Comparison of ENCODE assay signal across 17 cellular contexts in genomic region chr3:127915937-127916480, GRCh38. TPM values are rescaled to one million over a fixed set of nuclear protein-coding genes. Genes with fewer than 3 reads are reported as not detected.
DNase-seq lines count a peak whose midpoint lies in the region; ATAC-seq, FAIRE-seq and TF ChIP-seq lines count a peak whose summit lies in the region.
"Had no signal": no experiment of that assay in that cellular context is flagged by ENCODE, and none has a peak within 500 bp of the region (broad histone marks: within the 10 kb centered on the region; RNA-seq: fewer than 3 reads in every experiment).

No MANE protein-coding gene starts in this region.

- H3K4me3 ChIP-seq in GM23248 (no peak overlapping the region), kidney (ENCODE audit: low read length in 2 of 2) (peak overlapping the region; percentile 23 to 47), skeletal muscle satellite cell (ENCODE audit: low read length) (no peak overlapping the region), uterus (no peak overlapping the region)

- H3K79me2 ChIP-seq in GM23248 (ENCODE audit: insufficient read depth), result no peaks in the 10 kb centered on the region

- in situ Hi-C loops in GM23248 (cut with MboI), result no loop called here

- no peak for TF ChIP-seq POLR2A in uterus (IDR thresholded peaks at IDR 0.05)

- no peak for TF ChIP-seq CTCF in kidney (IDR thresholded peaks at IDR 0.05; ENCODE audit: borderline replicate concordance, extremely low read depth, insufficient read depth)
- TF ChIP-seq CTCF in uterus (IDR thresholded peaks at IDR 0.05), result no peak

- 61 to 70% methylated on average over 9 of the region's 9 CpGs for WGBS in GM23248 (ENCODE audit: low coverage in 1 of 2, low lambda C conversion rate in 2 of 2, missing lambda C conversion rate in 2 of 2), 2 experiments

- intact Hi-C loops in kidney (cut with DNase I), result no loop called here
- intact Hi-C loops in uterus (cut with DNase I; ENCODE audit: low total_unique reads), result no loop called here

- H3K27ac ChIP-seq in GM23248 (no peak overlapping the region), kidney (ENCODE audit: low read depth in 2 of 2, low read length in 2 of 2) (peak overlapping the region in 1 of 2 donors; percentile 18), uterus (peak overlapping the region in 1 of 2 donors; percentile 65)

- no peaks in the 10 kb centered on the region for H3F3A ChIP-seq in GM23248 (ENCODE audit: insufficient read depth)

- DNase-seq in GM23248, result peak; percentile 41
- peak; percentile 28 for DNase-seq in astrocyte of the hippocampus (ENCODE audit: low read depth, low spot score)
- DNase-seq in kidney, result no peak
- no peak for DNase-seq in uterus
- no peak for DNase-seq in LoVo (ENCODE audit: low spot score)
- DNase-seq in NCI-H345 (lab: John Stamatoyannopoulos, UW), result no peak
- DNase-seq: activated CD8-positive, alpha-beta T cell treated with anti-CD3 and anti-CD28 coated beads for 36 hours; activated gamma-delta T cell treated with Interleukin-2 at 50 U/mL for 16 hours; CD4-positive, CD25-positive, alpha-beta regulatory T cell; cerebellar nuclear complex; mesendoderm; NCI-H1417 treated with DMSO at 0.1 percent for 48 hours; stimulated activated naive CD8-positive, alpha-beta T cell treated with anti-CD3 and anti-CD28 coated beads, Interleukin-15, Interleukin-2, amounts not matched to agents 100 U/mL and 50 U/mL, for 24 hours; T-helper 9 cell had no signal

- H3K36me3 ChIP-seq in GM23248 (ENCODE audit: low read depth), result no peaks in the 10 kb centered on the region
- H3K36me3 ChIP-seq in kidney (ENCODE audit: control insufficient read depth in 1 of 2, insufficient read depth in 2 of 2, low read length in 2 of 2), result no peaks in the 10 kb centered on the region
- no peaks in the 10 kb centered on the region for H3K36me3 ChIP-seq in skeletal muscle satellite cell (ENCODE audit: insufficient read depth, low read length)
- no peaks in the 10 kb centered on the region for H3K36me3 ChIP-seq in uterus

- H3K9me2 ChIP-seq in GM23248 (ENCODE audit: insufficient read depth), result no peaks in the 10 kb centered on the region

- H3K4me1 ChIP-seq in GM23248 (ENCODE audit: insufficient read depth), result no peaks in the 10 kb centered on the region
- peaks cover 4 to 7% of the 10 kb centered on the region in 2 donors for H3K4me1 ChIP-seq in kidney (ENCODE audit: control insufficient read depth in 1 of 2, insufficient read depth in 1 of 2, low read depth in 1 of 2, low read length in 2 of 2)
- H3K4me1 ChIP-seq in skeletal muscle satellite cell (ENCODE audit: control insufficient read depth, insufficient read depth, low read length), result peaks cover 20% of the 10 kb centered on the region
- no peaks in the 10 kb centered on the region for H3K4me1 ChIP-seq in uterus

- H3K9me3 ChIP-seq in GM23248 (ENCODE audit: low read depth) (no peaks in the 10 kb centered on the region), kidney (ENCODE audit: control insufficient read depth in 1 of 2, low read length in 2 of 2) (no peaks in the 10 kb centered on the region), skeletal muscle satellite cell (replicated peaks; ENCODE audit: low read length) (no peaks in the 10 kb centered on the region), uterus (no peaks in the 10 kb centered on the region)

- H3K4me2 ChIP-seq in GM23248 (ENCODE audit: unreplicated experiment) (no peak overlapping the region), skeletal muscle satellite cell (ENCODE audit: low read length) (peak overlapping the region; percentile 98)

- peaks cover 59% of the 10 kb centered on the region for H3K27me3 ChIP-seq in GM23248 (replicated peaks; ENCODE audit: insufficient read depth)
- peaks cover 23% of the 10 kb centered on the region for H3K27me3 ChIP-seq in skeletal muscle satellite cell (ENCODE audit: control insufficient read depth, insufficient read depth, low read length)
- no peaks in the 10 kb centered on the region for H3K27me3 ChIP-seq in uterus

- H2AFZ ChIP-seq in GM23248, result 0 out of 2 replicates have a peak overlapping the region, but pooled peaks have one; percentile 75

- H4K20me1 ChIP-seq in GM23248 (ENCODE audit: insufficient read depth), result no peaks in the 10 kb centered on the region

- ATAC-seq in esophagus mucosa, result no peak
- ATAC-seq: HCT116; stimulated activated naive CD8-positive, alpha-beta T cell treated with anti-CD3 and anti-CD28 coated beads, Interleukin-15, Interleukin-2, amounts not matched to agents 100 U/mL and 50 U/mL, for 24 hours had no signal

- FAIRE-seq in kidney (lab: Jason Lieb, UNC), result no peak

- H3K9ac ChIP-seq in GM23248, result no peak overlapping the region
- peak overlapping the region in 1 of 2 donors; percentile 22 for H3K9ac ChIP-seq in kidney (ENCODE audit: low read length in 2 of 2)
- no peak overlapping the region for H3K9ac ChIP-seq in skeletal muscle satellite cell (ENCODE audit: low read depth, low read length)

RNA-seq across cellular contexts. Expression of gene KBTBD12, which starts 1.0 kb away (rescaled TPM):
- not detected in 2 replicates for total RNA-seq in GM23248 (2014; rRNA removed; shearing (Covaris generic))
- polyA plus RNA-seq in GM23248 (2016; fragmentation: Nextera tagmentation; extraction: Ambion mirVana), result not detected in 2 replicates
- 1.4 TPM for total RNA-seq in kidney
- polyA plus RNA-seq in kidney (ENCODE audit: insufficient read depth, low read depth, low replicate concordance), result 1.6 TPM
- total RNA-seq in skeletal muscle satellite cell (2012; rRNA removed), result not detected in 2 replicates
- total RNA-seq in esophagus mucosa, result not detected
- 1 to 10 TPM in 2 of 4 donors, under 1 TPM in 1, not detected in 1; 0.59 to 2.8 (median 2.1) TPM for total RNA-seq in uterus
- total RNA-seq: activated CD8-positive, alpha-beta T cell treated with anti-CD3 and anti-CD28 coated beads for 36 hours; CD4-positive, CD25-positive, alpha-beta regulatory T cell had no signal
- polyA plus RNA-seq: CD4-positive, CD25-positive, alpha-beta regulatory T cell had no signal

Comparison
In these comparisons a context has a peak if more than half of its experiments do, and no peak if none do; other contexts are left out.
1. DNase-seq: peak in GM23248 (single experiment) and astrocyte of the hippocampus (single experiment); none in kidney (single experiment), uterus (0 of 2), LoVo (single experiment) and NCI-H345 (single experiment).
2. H3K4me3 ChIP-seq: peak in kidney (2 of 2); none in GM23248 (single experiment), skeletal muscle satellite cell (single experiment) and uterus (0 of 2).